In genomic region chr1:42784946-42785693, GRCh38 we compare ENCODE assay signal across 8 cellular contexts. TPM values are rescaled to one million over a fixed set of nuclear protein-coding genes. Genes with fewer than 3 reads are reported as not detected.
A peak's percentile ranks its signal among the peaks of the same experiment; 100 is the strongest.
DNase-seq lines count a peak whose midpoint lies in the region; ATAC-seq, FAIRE-seq and TF ChIP-seq lines count a peak whose summit lies in the region.

A gene with protein sequence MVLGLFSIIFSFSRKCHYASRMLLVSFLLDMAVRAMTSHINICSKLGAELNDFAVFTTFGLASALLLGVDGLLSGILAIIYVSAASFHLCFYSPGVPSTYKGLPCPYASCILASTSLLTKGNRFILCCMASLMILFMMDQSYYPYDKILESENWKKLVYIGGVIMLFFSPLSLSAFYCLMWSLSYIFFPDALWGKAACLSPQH (plus strand): TSS chr1:42784991. CDS start chr1:42789894, 4,903 bp downstream.

- ATAC-seq in activated T-cell treated with anti-CD3 and anti-CD28 coated beads, Interleukin-2, amount 50 U/mL, for 4 hours: peak; percentile 77 to 89
- ATAC-seq in HG02763 (IDR thresholded peaks at IDR 0.05; ENCODE audit: unreplicated experiment) (no peak), HG03469 (IDR thresholded peaks at IDR 0.05; ENCODE audit: unreplicated experiment) (no peak)

- H3K27me3 Mint-ChIP-seq in activated T-cell treated with anti-CD3 and anti-CD28 coated beads, Interleukin-2, amount 50 U/mL, for 4 hours (ENCODE audit: low read depth): no peaks in the 10 kb centered on the region

- peak within 1 kb of the TSS; percentile 61 for H3K4me3 ChIP-seq in rectal smooth muscle tissue (ENCODE audit: low read length)

- peaks cover 2% of the 10 kb centered on the region for H3K4me1 ChIP-seq in rectal smooth muscle tissue (ENCODE audit: control insufficient read depth, insufficient read depth, low read length)

- peaks cover 14% of the 10 kb centered on the region for H3K36me3 Mint-ChIP-seq in activated T-cell treated with anti-CD3 and anti-CD28 coated beads, Interleukin-2, amount 50 U/mL, for 4 hours (ENCODE audit: insufficient read depth)

- peaks cover 15% of the 10 kb centered on the region for H3K4me1 Mint-ChIP-seq in activated T-cell treated with anti-CD3 and anti-CD28 coated beads, Interleukin-2, amount 50 U/mL, for 4 hours (ENCODE audit: low read depth)

- peak; percentile 28 for FAIRE-seq in GM12891 (lab: Jason Lieb, UNC)

- no peak for TF ChIP-seq POLR2A in GM12891 (IDR thresholded peaks at IDR 0.05; ENCODE audit: low read depth, low read length)

- DNase-seq in GM12891 (ENCODE audit: insufficient read length, low spot score): peak; percentile 46
- DNase-seq in activated T-cell treated with anti-CD3 and anti-CD28 coated beads, Interleukin-2, amount 50 U/mL, for 4 hours: peak; percentile 28
- peak; percentile 4 for DNase-seq in fibroblast of peridontal ligament (ENCODE audit: extremely low read depth)
- DNase-seq in effector CD8-positive, alpha-beta T cell (lab: John Stamatoyannopoulos, UW): no peak
- no peak for DNase-seq in NCI-H345 (lab: John Stamatoyannopoulos, UW)

- no peak within 1 kb of the TSS for H3K27ac ChIP-seq in rectal smooth muscle tissue (ENCODE audit: low read depth, low read length)

- no peaks in the 10 kb centered on the region for H3K9me3 Mint-ChIP-seq in activated T-cell treated with anti-CD3 and anti-CD28 coated beads, Interleukin-2, amount 50 U/mL, for 4 hours

- peaks cover 2% of the 10 kb centered on the region for H3K36me3 ChIP-seq in rectal smooth muscle tissue (ENCODE audit: control insufficient read depth, insufficient read depth, low read length)

- H3K27me3 ChIP-seq in rectal smooth muscle tissue (ENCODE audit: control insufficient read depth, insufficient read depth, low read length): no peaks in the 10 kb centered on the region

- H3K9ac ChIP-seq in rectal smooth muscle tissue (ENCODE audit: low read length): no peak within 1 kb of the TSS

- peak within 1 kb of the TSS; percentile 72 for H3K4me3 Mint-ChIP-seq in activated T-cell treated with anti-CD3 and anti-CD28 coated beads, Interleukin-2, amount 50 U/mL, for 4 hours

TF ChIP-seq in GM12891, 5 proteins besides CTCF, POLR2A, EP300 and RAD21:
- TF ChIP-seq TAF1 (IDR thresholded peaks at IDR 0.05; ENCODE audit: low read depth, low read length): no peak

RNA-seq across cellular contexts. Expression of the gene that starts here (rescaled TPM):
- 0.05 TPM for polyA plus RNA-seq in GM12891 (2012; ENCODE audit: low read depth, missing spikeins)
- total RNA-seq in activated T-cell treated with anti-CD3 and anti-CD28 coated beads, Interleukin-2, amount 50 U/mL, for 4 hours: under 1 TPM in 2 of 3 donors, not detected in 1; 0.10 to 0.24 TPM

Comparison
In these comparisons a context has a peak if more than half of its experiments do, and no peak if none do; other contexts are left out.
1. Peak in DNase-seq and ATAC-seq in activated T-cell treated with anti-CD3 and anti-CD28 coated beads, Interleukin-2, amount 50 U/mL, for 4 hours; RNA of the gene not detected or under 1 TPM.
2. DNase-seq: peak in GM12891 (single experiment) and fibroblast of peridontal ligament (single experiment); none in effector CD8-positive, alpha-beta T cell (single experiment) and NCI-H345 (single experiment).